In the genomic region with DNA sequence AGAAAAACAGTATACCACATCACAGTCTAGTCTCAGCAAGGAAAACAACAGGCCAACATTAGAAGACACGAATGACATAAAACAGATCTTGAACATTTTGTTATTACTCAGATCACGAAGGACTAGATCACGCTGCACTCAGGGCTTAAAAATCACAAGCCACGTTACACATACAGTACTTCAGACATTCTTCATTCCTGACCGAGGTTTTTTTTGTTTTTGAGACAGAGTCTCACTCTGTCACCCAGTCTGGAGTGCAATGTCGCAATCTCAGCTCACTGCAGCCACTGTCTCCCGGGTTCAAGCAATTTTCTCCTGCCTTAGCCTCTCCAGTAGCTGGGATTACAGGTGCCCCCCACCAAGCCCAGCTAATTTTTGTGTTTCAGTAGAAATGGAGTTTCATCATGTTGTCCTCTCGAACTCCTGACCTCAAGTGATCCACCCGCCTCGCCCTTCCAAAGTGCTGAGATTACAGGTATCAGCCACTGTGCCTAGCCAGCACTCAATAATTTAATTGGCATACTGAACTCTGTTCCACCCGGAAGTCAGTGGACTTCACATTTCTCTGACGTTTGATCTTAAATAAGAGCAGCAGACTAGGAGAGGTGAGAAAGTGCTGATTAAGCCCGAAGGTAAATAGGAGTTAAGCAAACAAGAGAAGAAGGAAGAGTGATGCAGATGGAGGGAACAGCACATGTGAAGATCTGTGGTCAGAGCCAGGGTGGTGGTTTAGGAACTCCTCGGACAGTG, we compare ENCODE assay signal across 10 cellular contexts. TPM values are rescaled to one million over a fixed set of nuclear protein-coding genes. Genes with fewer than 3 reads are reported as not detected.
DNase-seq lines count a peak whose midpoint lies in the region; ATAC-seq and TF ChIP-seq lines count a peak whose summit lies in the region.
"Had no signal": no experiment of that assay in that cellular context is flagged by ENCODE, and none has a peak within 500 bp of the region (broad histone marks: within the 10 kb centered on the region; RNA-seq: fewer than 3 reads in every experiment).

No MANE protein-coding gene starts in this region.

- no peak for TF ChIP-seq CTCF in progenitor cell of endocrine pancreas (IDR thresholded peaks at IDR 0.05; ENCODE audit: unreplicated experiment)

- ATAC-seq in central memory CD8-positive, alpha-beta T cell (replicated peaks; ENCODE audit: extremely low read depth, poor library complexity, severe bottlenecking) = no peak
- no peak for ATAC-seq in GM21381 (IDR thresholded peaks at IDR 0.05; ENCODE audit: unreplicated experiment)

- peaks cover 13% of the 10 kb centered on the region for H3K4me1 Mint-ChIP-seq in central memory CD8-positive, alpha-beta T cell
- peaks cover 13% of the 10 kb centered on the region for H3K4me1 Mint-ChIP-seq in progenitor cell of endocrine pancreas (ENCODE audit: low read depth)

- peak overlapping the region; percentile 13 for H3K27ac Mint-ChIP-seq in central memory CD8-positive, alpha-beta T cell (ENCODE audit: low read depth)
- peak overlapping the region; percentile 25 for H3K27ac Mint-ChIP-seq in progenitor cell of endocrine pancreas

- H3K36me3 Mint-ChIP-seq in central memory CD8-positive, alpha-beta T cell (ENCODE audit: insufficient read depth) = peaks cover 31% of the 10 kb centered on the region
- peaks cover 11% of the 10 kb centered on the region for H3K36me3 Mint-ChIP-seq in progenitor cell of endocrine pancreas (ENCODE audit: insufficient read depth)

- DNase-seq in NCI-H2029 (lab: John Stamatoyannopoulos, UW) (peak; percentile 53), progenitor cell of endocrine pancreas (ENCODE audit: low spot score, unreplicated experiment) (no peak), dedifferentiated amniotic fluid mesenchymal stem cell (ENCODE audit: extremely low spot score) (no peak), RKO (ENCODE audit: low spot score) (no peak)
- no peak for DNase-seq in central memory CD8-positive, alpha-beta T cell (ENCODE audit: low spot score in 2 of 2)
- DNase-seq: GDM1, MG63, RPMI8226 had no signal

- no peaks in the 10 kb centered on the region for H3K9me3 Mint-ChIP-seq in central memory CD8-positive, alpha-beta T cell
- no peaks in the 10 kb centered on the region for H3K9me3 Mint-ChIP-seq in progenitor cell of endocrine pancreas (ENCODE audit: low read depth)

- H3K4me3 Mint-ChIP-seq in central memory CD8-positive, alpha-beta T cell = no peak overlapping the region
- H3K4me3 Mint-ChIP-seq in progenitor cell of endocrine pancreas (ENCODE audit: low read depth) = no peak overlapping the region

- no peaks in the 10 kb centered on the region for H3K27me3 Mint-ChIP-seq in central memory CD8-positive, alpha-beta T cell
- H3K27me3 Mint-ChIP-seq in progenitor cell of endocrine pancreas = no peaks in the 10 kb centered on the region

RNA-seq across cellular contexts. Expression of a gene that starts 3.5 kb away (rescaled TPM):
- total RNA-seq in progenitor cell of endocrine pancreas = 30.1 and 33.4 TPM in 2 replicates

RNA-seq across cellular contexts. Expression of a gene that starts 3.7 kb away (rescaled TPM):
- total RNA-seq in progenitor cell of endocrine pancreas = 19.7 and 23.9 TPM in 2 replicates

RNA-seq across cellular contexts. Expression of a gene that starts 18.6 kb away (rescaled TPM):
- 0.22 and 0.47 TPM in 2 replicates for total RNA-seq in progenitor cell of endocrine pancreas
- total RNA-seq: suprapubic skin had no signal

RNA-seq across cellular contexts. Expression of a gene that starts 42.0 kb away (rescaled TPM):
- 1.5 and 2.0 TPM in 2 replicates for total RNA-seq in progenitor cell of endocrine pancreas

RNA-seq across cellular contexts. Expression of a gene that starts 46.4 kb away (rescaled TPM):
- total RNA-seq in progenitor cell of endocrine pancreas = 114 and 121 TPM in 2 replicates
